ENCODE assay signal across 20 cellular contexts in the genomic region with DNA sequence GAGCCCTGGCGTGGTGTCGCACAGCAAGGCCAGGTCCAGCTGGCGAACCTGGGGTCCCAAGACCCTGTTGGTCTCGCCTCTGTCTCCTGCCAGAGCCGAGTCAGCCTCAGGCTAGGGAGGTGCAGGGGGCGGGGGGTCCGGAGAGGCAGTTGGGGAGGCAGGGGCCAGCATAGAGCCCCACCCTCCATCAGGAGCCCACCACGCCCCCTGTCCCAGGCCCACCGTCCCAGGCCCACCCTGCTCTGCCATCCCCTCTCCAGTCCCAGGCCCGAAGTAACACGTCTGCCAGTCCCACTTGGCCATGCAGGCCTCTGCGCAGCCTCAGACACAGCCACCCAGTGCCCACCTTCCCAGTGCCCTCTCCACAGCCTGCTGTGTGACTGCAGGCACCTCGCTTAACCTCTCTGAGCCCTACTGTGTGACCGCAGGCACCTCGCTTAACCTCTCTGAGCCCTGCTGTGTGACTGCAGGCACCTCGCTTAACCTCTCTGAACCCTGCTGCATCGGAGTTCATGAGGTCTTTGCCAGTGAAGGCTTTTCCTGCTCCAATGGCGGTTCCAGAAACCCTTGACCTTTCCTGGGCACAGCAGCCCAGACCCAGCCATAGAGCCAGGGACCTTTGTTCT.
"Had no signal": no experiment of that assay in that cellular context is flagged by ENCODE, and none has a peak within 500 bp of the region (broad histone marks: within the 10 kb centered on the region; RNA-seq: fewer than 3 reads in every experiment).

No MANE protein-coding gene starts in this region.

- H3K27ac ChIP-seq: heart right ventricle, pancreas, stomach, thoracic aorta, transverse colon had no signal

- H3K36me3 ChIP-seq: heart right ventricle, pancreas, stomach, thoracic aorta, transverse colon had no signal

- H3K9me3 ChIP-seq: heart right ventricle, mucosa of descending colon, pancreas, stomach, thoracic aorta, transverse colon had no signal

- H3K4me1 ChIP-seq: pancreas, stomach, transverse colon had no signal

- ATAC-seq: esophagus mucosa; heart right ventricle; mucosa of descending colon; natural killer cell; pancreas; right cardiac atrium; stimulated activated effector memory CD8-positive, alpha-beta T cell treated with anti-CD3 and anti-CD28 coated beads, Interleukin-12 subunit alpha, Interleukin-12 subunit beta, amount 100 ng/mL, for 72 hours had no signal

- H3K27me3 ChIP-seq: pancreas, transverse colon had no signal

- H3K4me2 ChIP-seq: smooth muscle cell had no signal

- DNase-seq: effector memory CD4-positive, alpha-beta T cell; heart right ventricle; kidney glomerular epithelial cell; mammary epithelial cell; mucosa of descending colon; natural killer cell; occipital lobe; pancreas; right cardiac atrium; stimulated activated CD4-positive, alpha-beta T cell treated with anti-CD3 and anti-CD28 coated beads, Interleukin-4, amount 100 ng/mL, for 1 hour; stimulated activated CD8-positive, alpha-beta memory T cell treated with anti-CD3 and anti-CD28 coated beads, Interleukin-4, amount 100 ng/mL, for 48 hours; stomach; transverse colon had no signal

- H3K4me3 ChIP-seq: heart right ventricle, mucosa of descending colon, pancreas, smooth muscle cell, stomach, thoracic aorta, transverse colon had no signal

- FAIRE-seq: endometrium, frontal cortex, islet of Langerhans, pancreas had no signal
